In genomic region chr2:214533511-214533910, GRCh38 we compare ENCODE assay signal across 19 cellular contexts.
DNase-seq lines count a peak whose midpoint lies in the region; ATAC-seq, FAIRE-seq and TF ChIP-seq lines count a peak whose summit lies in the region.
"Had no signal": no experiment of that assay in that cellular context is flagged by ENCODE, and none has a peak within 500 bp of the region (broad histone marks: within the 10 kb centered on the region; RNA-seq: fewer than 3 reads in every experiment).

No MANE protein-coding gene starts in this region.

- peak overlapping the region; percentile 37 for H3K4me2 ChIP-seq in astrocyte (ENCODE audit: low read length)
- H3K4me2 ChIP-seq: BLaER1 had no signal

- no peak overlapping the region for H3K4me3 Mint-ChIP-seq in astrocyte (ENCODE audit: unreplicated experiment)
- H3K4me3 Mint-ChIP-seq in mesothelial cell of epicardium: no peak overlapping the region
- H3K4me3 Mint-ChIP-seq: CD4-positive, alpha-beta memory T cell had no signal

- TF ChIP-seq CTCF in astrocyte (IDR thresholded peaks at IDR 0.05; ENCODE audit: insufficient read depth, low read depth, low read length): no peak
- TF ChIP-seq CTCF in mesothelial cell of epicardium (IDR thresholded peaks at IDR 0.05; ENCODE audit: unreplicated experiment): no peak

- no peaks in the 10 kb centered on the region for H3K4me1 ChIP-seq in astrocyte (ENCODE audit: insufficient read depth, low read length)
- H3K4me1 ChIP-seq: BLaER1, SJCRH30 had no signal

- H3K79me2 ChIP-seq in astrocyte (ENCODE audit: insufficient read depth, low read length): no peaks in the 10 kb centered on the region

- H3K9me3 Mint-ChIP-seq in astrocyte (ENCODE audit: unreplicated experiment): no peaks in the 10 kb centered on the region
- no peaks in the 10 kb centered on the region for H3K9me3 Mint-ChIP-seq in mesothelial cell of epicardium
- H3K9me3 Mint-ChIP-seq: CD4-positive, alpha-beta memory T cell had no signal

- H2AFZ ChIP-seq in astrocyte (ENCODE audit: low read depth, low read length): no peak overlapping the region

- H3K9me3 ChIP-seq in astrocyte (ENCODE audit: insufficient read depth, low read depth, low read length): no peaks in the 10 kb centered on the region
- H3K9me3 ChIP-seq: BLaER1, SJCRH30 had no signal

- H3K27ac ChIP-seq in astrocyte (ENCODE audit: low read depth, low read length): peak overlapping the region; percentile 15
- H3K27ac ChIP-seq: BLaER1, RWPE1, SJCRH30 had no signal

- no peak overlapping the region for H3K27ac Mint-ChIP-seq in astrocyte (ENCODE audit: unreplicated experiment)
- H3K27ac Mint-ChIP-seq in mesothelial cell of epicardium: peak overlapping the region; percentile 59
- H3K27ac Mint-ChIP-seq: CD4-positive, alpha-beta memory T cell had no signal

- no peaks in the 10 kb centered on the region for H3K27me3 ChIP-seq in astrocyte (ENCODE audit: insufficient read depth, low read length)
- H3K27me3 ChIP-seq: BLaER1, SJCRH30 had no signal

- no peaks in the 10 kb centered on the region for H4K20me1 ChIP-seq in astrocyte (ENCODE audit: insufficient read depth, low read length)
- H4K20me1 ChIP-seq: BLaER1 had no signal

- FAIRE-seq in astrocyte (lab: Jason Lieb, UNC): no peak
- FAIRE-seq: GM12892, H54 had no signal

- no peak overlapping the region for H3K9ac ChIP-seq in astrocyte (ENCODE audit: low read length)
- H3K9ac ChIP-seq: BLaER1 had no signal

- no peak for ATAC-seq in HG03378 (IDR thresholded peaks at IDR 0.05; ENCODE audit: unreplicated experiment)

- no peaks in the 10 kb centered on the region for H3K36me3 ChIP-seq in astrocyte (ENCODE audit: insufficient read depth, low read length)
- H3K36me3 ChIP-seq: BLaER1, SJCRH30 had no signal

- no peaks in the 10 kb centered on the region for H3K27me3 Mint-ChIP-seq in astrocyte (ENCODE audit: low read depth, unreplicated experiment)
- no peaks in the 10 kb centered on the region for H3K27me3 Mint-ChIP-seq in mesothelial cell of epicardium (ENCODE audit: low read depth)
- H3K27me3 Mint-ChIP-seq: CD4-positive, alpha-beta memory T cell had no signal

- DNase-seq in AG08396 (ENCODE audit: low spot score) (peak; percentile 8), M059J (ENCODE audit: low read depth) (peak; percentile 53), astrocyte (ENCODE audit: low read depth) (peak; percentile 74), mesothelial cell of epicardium (ENCODE audit: low spot score in 2 of 2, unreplicated experiment in 2 of 2) (no peak), NCI-H146 treated with DMSO at 0.1 percent for 48 hours (lab: John Stamatoyannopoulos, UW; ENCODE audit: unreplicated experiment) (no peak)
- DNase-seq in stimulated activated naive CD4-positive, alpha-beta T cell (lab: John Stamatoyannopoulos, UW): no peak
- DNase-seq in stimulated activated CD4-positive, alpha-beta T cell treated with anti-CD3 and anti-CD28 coated beads, Interleukin-4, amount 100 ng/mL, for 24 hours: no peak
- DNase-seq: CD4-positive, alpha-beta memory T cell; DMS153; NCI-H1105; NCI-H187; NCI-H2227 treated with DMSO at 0.1 percent for 48 hours; NCI-H524; SJCRH30 had no signal

- no peaks in the 10 kb centered on the region for H3K4me1 Mint-ChIP-seq in astrocyte (ENCODE audit: low read depth, unreplicated experiment)
- peaks cover 15% of the 10 kb centered on the region for H3K4me1 Mint-ChIP-seq in mesothelial cell of epicardium
- H3K4me1 Mint-ChIP-seq: CD4-positive, alpha-beta memory T cell had no signal

- H3K36me3 Mint-ChIP-seq in astrocyte (ENCODE audit: low read depth, unreplicated experiment) (no peaks in the 10 kb centered on the region), mesothelial cell of epicardium (no peaks in the 10 kb centered on the region)
- H3K36me3 Mint-ChIP-seq: CD4-positive, alpha-beta memory T cell had no signal

- no peak overlapping the region for H3K4me3 ChIP-seq in astrocyte (ENCODE audit: insufficient read depth, low read depth, low read length)
- H3K4me3 ChIP-seq: BLaER1, SJCRH30 had no signal

Comparison
In these comparisons a context has a peak if more than half of its experiments do, and no peak if none do; other contexts are left out.
1. DNase-seq: peak in AG08396 (single experiment), M059J (single experiment) and astrocyte (single experiment); none in mesothelial cell of epicardium (0 of 2), stimulated activated naive CD4-positive, alpha-beta T cell (0 of 6), stimulated activated CD4-positive, alpha-beta T cell treated with anti-CD3 and anti-CD28 coated beads, Interleukin-4, amount 100 ng/mL, for 24 hours (single experiment) and NCI-H146 treated with DMSO at 0.1 percent for 48 hours (single experiment).